ENCODE assay signal across 1 cellular context in the genomic region with DNA sequence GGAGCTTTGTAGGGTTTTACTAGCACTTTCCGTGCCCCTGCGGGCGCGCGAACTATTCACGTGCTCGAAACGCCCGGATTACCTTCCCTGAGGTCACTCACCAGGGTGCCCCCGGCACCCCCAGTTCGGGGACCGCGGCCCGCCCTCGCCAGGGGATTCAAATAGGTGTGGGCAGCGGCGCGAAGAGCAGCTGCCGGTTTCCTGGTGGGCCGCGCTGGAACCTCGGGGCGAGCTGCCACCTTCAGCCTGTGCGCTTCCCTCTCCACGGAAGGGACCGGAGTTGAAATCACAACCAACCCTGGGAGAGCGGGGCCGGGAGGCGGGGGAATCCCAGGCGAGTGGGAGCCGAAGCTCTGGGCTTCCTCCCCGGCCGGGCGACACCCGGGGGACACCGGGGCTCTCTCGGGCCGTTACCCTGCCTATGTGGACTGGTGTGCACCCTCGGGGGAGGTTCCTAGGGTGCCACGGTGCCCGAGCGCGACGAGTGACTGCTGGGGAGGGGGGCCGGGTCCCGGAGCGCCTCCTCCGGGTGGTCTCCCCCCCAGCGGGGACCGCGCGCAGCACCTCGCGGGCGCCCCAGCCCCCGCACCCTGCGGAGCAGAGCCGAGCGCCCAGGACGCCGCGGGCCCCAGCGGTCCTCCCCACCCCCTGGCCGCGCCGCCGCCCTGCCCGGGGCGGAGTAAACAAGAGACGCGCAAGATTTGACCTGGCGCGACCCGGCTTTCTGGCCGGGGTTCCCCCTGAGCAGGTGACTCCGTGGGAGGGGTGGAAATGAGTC.
A peak's percentile ranks its signal among the peaks of the same experiment; 100 is the strongest.
TF ChIP-seq lines count a peak whose summit lies in the region.

No MANE protein-coding gene starts in this region.

TF ChIP-seq in GM12878, 131 proteins besides CTCF, POLR2A, EP300 and RAD21 (continued from another document and continues in another):
- no peak for TF ChIP-seq ATF2 (IDR thresholded peaks at IDR 0.05; ENCODE audit: low read length)
- TF ChIP-seq ZSCAN29 (IDR thresholded peaks at IDR 0.05) = peak; percentile 14; the same call in 1 of the 2 replicates
- 0 out of 4 replicates have a peak, but pooled peaks of 1 of the 2 experiments have one; percentile 21 for TF ChIP-seq ETV6 (conservative IDR thresholded peaks at IDR 0.05 in 1 of 2, IDR thresholded peaks at IDR 0.05 in 1 of 2; ENCODE audit: borderline replicate concordance in 1 of 2, low read depth in 1 of 2)
- TF ChIP-seq HDAC2 (IDR thresholded peaks at IDR 0.05) = no peak
- TF ChIP-seq ZBTB33 (IDR thresholded peaks at IDR 0.05) = no peak
- no peak for TF ChIP-seq SUPT20H (IDR thresholded peaks at IDR 0.05; ENCODE audit: borderline replicate concordance, control insufficient read depth, low read depth, low read length)
- no peak for TF ChIP-seq STAT3 (IDR thresholded peaks at IDR 0.05; ENCODE audit: low read depth, low read length)
- peak; percentile 43; the same call in 1 of the 2 replicates for TF ChIP-seq MAX (IDR thresholded peaks at IDR 0.05; ENCODE audit: low read depth, low read length)
- no peak for TF ChIP-seq SREBF2 (IDR thresholded peaks at IDR 0.05; ENCODE audit: low read length)
- TF ChIP-seq BACH1 (IDR thresholded peaks at IDR 0.05; ENCODE audit: borderline replicate concordance) = peak; percentile 67
- TF ChIP-seq NR2F1 (conservative IDR thresholded peaks at IDR 0.05) = peak; percentile 99
- TF ChIP-seq RAD51 (IDR thresholded peaks at IDR 0.05) = no peak; the same call in 1 of the 2 replicates
- TF ChIP-seq DPF2 (IDR thresholded peaks at IDR 0.05) = peak; percentile 92
- TF ChIP-seq, protein P1, sequence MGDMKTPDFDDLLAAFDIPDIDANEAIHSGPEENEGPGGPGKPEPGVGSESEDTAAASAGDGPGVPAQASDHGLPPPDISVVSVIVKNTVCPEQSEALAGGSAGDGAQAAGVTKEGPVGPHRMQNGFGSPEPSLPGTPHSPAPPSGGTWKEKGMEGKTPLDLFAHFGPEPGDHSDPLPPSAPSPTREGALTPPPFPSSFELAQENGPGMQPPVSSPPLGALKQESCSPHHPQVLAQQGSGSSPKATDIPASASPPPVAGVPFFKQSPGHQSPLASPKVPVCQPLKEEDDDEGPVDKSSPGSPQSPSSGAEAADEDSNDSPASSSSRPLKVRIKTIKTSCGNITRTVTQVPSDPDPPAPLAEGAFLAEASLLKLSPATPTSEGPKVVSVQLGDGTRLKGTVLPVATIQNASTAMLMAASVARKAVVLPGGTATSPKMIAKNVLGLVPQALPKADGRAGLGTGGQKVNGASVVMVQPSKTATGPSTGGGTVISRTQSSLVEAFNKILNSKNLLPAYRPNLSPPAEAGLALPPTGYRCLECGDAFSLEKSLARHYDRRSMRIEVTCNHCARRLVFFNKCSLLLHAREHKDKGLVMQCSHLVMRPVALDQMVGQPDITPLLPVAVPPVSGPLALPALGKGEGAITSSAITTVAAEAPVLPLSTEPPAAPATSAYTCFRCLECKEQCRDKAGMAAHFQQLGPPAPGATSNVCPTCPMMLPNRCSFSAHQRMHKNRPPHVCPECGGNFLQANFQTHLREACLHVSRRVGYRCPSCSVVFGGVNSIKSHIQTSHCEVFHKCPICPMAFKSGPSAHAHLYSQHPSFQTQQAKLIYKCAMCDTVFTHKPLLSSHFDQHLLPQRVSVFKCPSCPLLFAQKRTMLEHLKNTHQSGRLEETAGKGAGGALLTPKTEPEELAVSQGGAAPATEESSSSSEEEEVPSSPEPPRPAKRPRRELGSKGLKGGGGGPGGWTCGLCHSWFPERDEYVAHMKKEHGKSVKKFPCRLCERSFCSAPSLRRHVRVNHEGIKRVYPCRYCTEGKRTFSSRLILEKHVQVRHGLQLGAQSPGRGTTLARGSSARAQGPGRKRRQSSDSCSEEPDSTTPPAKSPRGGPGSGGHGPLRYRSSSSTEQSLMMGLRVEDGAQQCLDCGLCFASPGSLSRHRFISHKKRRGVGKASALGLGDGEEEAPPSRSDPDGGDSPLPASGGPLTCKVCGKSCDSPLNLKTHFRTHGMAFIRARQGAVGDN (IDR thresholded peaks at IDR 0.05) = peak; percentile 60; the same call in 1 of the 2 replicates
- 0 out of 2 replicates have a peak, but pooled peaks have one; percentile 36 for TF ChIP-seq MTA2 (IDR thresholded peaks at IDR 0.05; ENCODE audit: low read depth)
- TF ChIP-seq, protein P2, sequence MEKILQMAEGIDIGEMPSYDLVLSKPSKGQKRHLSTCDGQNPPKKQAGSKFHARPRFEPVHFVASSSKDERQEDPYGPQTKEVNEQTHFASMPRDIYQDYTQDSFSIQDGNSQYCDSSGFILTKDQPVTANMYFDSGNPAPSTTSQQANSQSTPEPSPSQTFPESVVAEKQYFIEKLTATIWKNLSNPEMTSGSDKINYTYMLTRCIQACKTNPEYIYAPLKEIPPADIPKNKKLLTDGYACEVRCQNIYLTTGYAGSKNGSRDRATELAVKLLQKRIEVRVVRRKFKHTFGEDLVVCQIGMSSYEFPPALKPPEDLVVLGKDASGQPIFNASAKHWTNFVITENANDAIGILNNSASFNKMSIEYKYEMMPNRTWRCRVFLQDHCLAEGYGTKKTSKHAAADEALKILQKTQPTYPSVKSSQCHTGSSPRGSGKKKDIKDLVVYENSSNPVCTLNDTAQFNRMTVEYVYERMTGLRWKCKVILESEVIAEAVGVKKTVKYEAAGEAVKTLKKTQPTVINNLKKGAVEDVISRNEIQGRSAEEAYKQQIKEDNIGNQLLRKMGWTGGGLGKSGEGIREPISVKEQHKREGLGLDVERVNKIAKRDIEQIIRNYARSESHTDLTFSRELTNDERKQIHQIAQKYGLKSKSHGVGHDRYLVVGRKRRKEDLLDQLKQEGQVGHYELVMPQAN (conservative IDR thresholded peaks at IDR 0.05) = peak; percentile 73; the same call in 1 of the 2 replicates
- TF ChIP-seq ASH2L (IDR thresholded peaks at IDR 0.05; ENCODE audit: borderline replicate concordance, low read depth) = 0 out of 2 replicates have a peak, but pooled peaks have one; percentile 7
- TF ChIP-seq POLR2AphosphoS2 (IDR thresholded peaks at IDR 0.05; ENCODE audit: low read depth, low read length) = peak; percentile 52
- TF ChIP-seq WRNIP1 (IDR thresholded peaks at IDR 0.05; ENCODE audit: borderline replicate concordance, low read depth, low read length) = no peak
- TF ChIP-seq CBFB (IDR thresholded peaks at IDR 0.05; ENCODE audit: low read depth) = peak; percentile 58; the same call in 1 of the 2 replicates
- TF ChIP-seq EED (IDR thresholded peaks at IDR 0.05; ENCODE audit: low read depth) = peak; percentile 65
- TF ChIP-seq CBX5 (IDR thresholded peaks at IDR 0.05; ENCODE audit: low read depth) = peak; percentile 22; the same call in 1 of the 2 replicates
- TF ChIP-seq NFIC (IDR thresholded peaks at IDR 0.05; ENCODE audit: low read depth, low read length) = no peak
- no peak for TF ChIP-seq CHD1 (IDR thresholded peaks at IDR 0.05; ENCODE audit: low read depth, low read length)
- TF ChIP-seq NR2C1 (IDR thresholded peaks at IDR 0.05) = peak; percentile 55
- peak; percentile 56; the same call in 1 of the 2 replicates for TF ChIP-seq CREB1 (IDR thresholded peaks at IDR 0.05; ENCODE audit: low read depth)
- no peak for TF ChIP-seq FOS (IDR thresholded peaks at IDR 0.05; ENCODE audit: borderline replicate concordance, extremely low read depth, insufficient read length)
- no peak for TF ChIP-seq CEBPB (IDR thresholded peaks at IDR 0.05; ENCODE audit: borderline replicate concordance in 1 of 2, low read depth in 2 of 2, low read length in 2 of 2)
- no peak for TF ChIP-seq ELK1 (IDR thresholded peaks at IDR 0.05; ENCODE audit: low read depth, low read length)
- no peak for TF ChIP-seq TCF7 (IDR thresholded peaks at IDR 0.05; ENCODE audit: borderline replicate concordance)
- TF ChIP-seq CHD2 (IDR thresholded peaks at IDR 0.05; ENCODE audit: borderline replicate concordance, low read depth, low read length) = peak; percentile 41; the same call in 1 of the 2 replicates
- TF ChIP-seq MLLT1 (IDR thresholded peaks at IDR 0.05) = no peak; the same call in none of the 2 replicates
- peak; percentile 43; the same call in 1 of the 2 replicates for TF ChIP-seq SIN3A (IDR thresholded peaks at IDR 0.05; ENCODE audit: low read depth, low read length)
- no peak for TF ChIP-seq REST (IDR thresholded peaks at IDR 0.05; ENCODE audit: low read depth, low read length)
- TF ChIP-seq, protein P3, sequence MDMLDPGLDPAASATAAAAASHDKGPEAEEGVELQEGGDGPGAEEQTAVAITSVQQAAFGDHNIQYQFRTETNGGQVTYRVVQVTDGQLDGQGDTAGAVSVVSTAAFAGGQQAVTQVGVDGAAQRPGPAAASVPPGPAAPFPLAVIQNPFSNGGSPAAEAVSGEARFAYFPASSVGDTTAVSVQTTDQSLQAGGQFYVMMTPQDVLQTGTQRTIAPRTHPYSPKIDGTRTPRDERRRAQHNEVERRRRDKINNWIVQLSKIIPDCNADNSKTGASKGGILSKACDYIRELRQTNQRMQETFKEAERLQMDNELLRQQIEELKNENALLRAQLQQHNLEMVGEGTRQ (IDR thresholded peaks at IDR 0.05; ENCODE audit: borderline replicate concordance, low read depth, low read length) = no peak
- TF ChIP-seq KLF5 (IDR thresholded peaks at IDR 0.05; ENCODE audit: partially characterized antibody) = peak; percentile 36
- no peak for TF ChIP-seq ESRRA (IDR thresholded peaks at IDR 0.05; ENCODE audit: low read length)
- TF ChIP-seq NRF1 (conservative IDR thresholded peaks at IDR 0.05; ENCODE audit: low read depth, low read length) = no peak
- TF ChIP-seq SMC3 (IDR thresholded peaks at IDR 0.05; ENCODE audit: borderline replicate concordance, low read length) = no peak; the same call in 1 of the 2 replicates
- TF ChIP-seq KDM1A (IDR thresholded peaks at IDR 0.05; ENCODE audit: borderline replicate concordance) = no peak
- no peak for TF ChIP-seq RFX5 (IDR thresholded peaks at IDR 0.05; ENCODE audit: low read depth, low read length)
